ENCODE assay signal across 23 cellular contexts in genomic region chr2:234884591-234884990, GRCh38.
"Had no signal": no experiment of that assay in that cellular context is flagged by ENCODE, and none has a peak within 500 bp of the region (broad histone marks: within the 10 kb centered on the region; RNA-seq: fewer than 3 reads in every experiment).

No MANE protein-coding gene starts in this region.

- H3K9me3 Mint-ChIP-seq: stimulated activated naive CD8-positive, alpha-beta T cell treated with anti-CD3 and anti-CD28 coated beads, Interleukin-15, amount 100 ng/mL, for 72 hours had no signal

- H3K36me3 ChIP-seq: esophagus squamous epithelium, ovary, suprapubic skin, transverse colon, vagina had no signal

- DNase-seq: effector CD8-positive, alpha-beta T cell; esophagus squamous epithelium; hypothalamus; immature natural killer cell; left ventricle myocardium superior; mesenchymal stem cell; midbrain; naive thymus-derived CD4-positive, alpha-beta T cell; occipital lobe; ovary; retina; stimulated activated CD4-positive, alpha-beta T cell treated with anti-CD3 and anti-CD28 coated beads, Interleukin-12 subunit alpha, Interleukin-12 subunit beta, amount 100 ng/mL, for 4 hours; stimulated activated CD4-positive, alpha-beta T cell treated with anti-CD3 and anti-CD28 coated beads, Interleukin-1b, Interleukin-23, amount 100 ng/mL, for 48 hours; stimulated activated CD4-positive, alpha-beta T cell treated with anti-CD3 and anti-CD28 coated beads, Interleukin-4, amount 100 ng/mL, for 1 hour; stimulated activated naive CD4-positive, alpha-beta T cell; stimulated activated naive CD8-positive, alpha-beta T cell treated with anti-CD3 and anti-CD28 coated beads, Interleukin-15, amount 100 ng/mL, for 72 hours; transverse colon had no signal

- H3K4me3 ChIP-seq: esophagus squamous epithelium, ovary, smooth muscle cell, suprapubic skin, transverse colon, vagina had no signal

- H3K4me3 Mint-ChIP-seq: endodermal cell; immature natural killer cell; naive thymus-derived CD4-positive, alpha-beta T cell; nephron; stimulated activated naive CD8-positive, alpha-beta T cell treated with anti-CD3 and anti-CD28 coated beads, Interleukin-15, amount 100 ng/mL, for 72 hours had no signal

- H3K27ac ChIP-seq: esophagus squamous epithelium, ovary, suprapubic skin, transverse colon, vagina had no signal

- H3K4me1 Mint-ChIP-seq: immature natural killer cell; naive thymus-derived CD4-positive, alpha-beta T cell; stimulated activated naive CD8-positive, alpha-beta T cell treated with anti-CD3 and anti-CD28 coated beads, Interleukin-15, amount 100 ng/mL, for 72 hours had no signal

- H3K27ac Mint-ChIP-seq: endodermal cell; immature natural killer cell; naive thymus-derived CD4-positive, alpha-beta T cell; stimulated activated naive CD8-positive, alpha-beta T cell treated with anti-CD3 and anti-CD28 coated beads, Interleukin-15, amount 100 ng/mL, for 72 hours had no signal

- H3K4me2 ChIP-seq: smooth muscle cell had no signal

- H3K36me3 Mint-ChIP-seq: immature natural killer cell; naive thymus-derived CD4-positive, alpha-beta T cell had no signal

- H3K9me3 ChIP-seq: esophagus squamous epithelium, ovary, suprapubic skin, transverse colon, vagina had no signal

- ATAC-seq: left ventricle myocardium superior; naive thymus-derived CD4-positive, alpha-beta T cell; sciatic nerve; stimulated activated naive CD8-positive, alpha-beta T cell treated with anti-CD3 and anti-CD28 coated beads, Interleukin-15, amount 100 ng/mL, for 72 hours had no signal

- H3K27me3 ChIP-seq: esophagus squamous epithelium, ovary, suprapubic skin, transverse colon, vagina had no signal
